In the genomic region with DNA sequence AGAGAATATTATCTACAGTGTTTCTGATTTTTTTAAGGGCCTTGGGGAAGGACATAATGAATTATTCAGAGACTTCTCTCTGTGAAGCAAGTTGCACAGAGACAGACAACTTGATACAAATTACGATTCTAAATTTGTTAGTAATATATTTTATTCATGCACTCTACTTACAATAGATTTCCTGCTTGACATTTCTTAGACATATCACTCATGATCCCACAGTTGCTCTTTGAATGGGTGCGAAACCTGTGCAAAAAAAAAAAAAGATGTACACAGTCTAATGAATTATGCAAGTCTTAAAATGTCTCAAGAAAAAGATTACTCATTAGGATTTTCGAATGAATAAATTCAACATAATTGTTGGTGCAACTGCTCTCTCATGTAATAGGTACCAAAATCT, we compare ENCODE assay signal across 34 cellular contexts.
"Had no signal": no experiment of that assay in that cellular context is flagged by ENCODE, and none has a peak within 500 bp of the region (broad histone marks: within the 10 kb centered on the region; RNA-seq: fewer than 3 reads in every experiment).

No MANE protein-coding gene starts in this region.

- H3K4me3 ChIP-seq: cardiac muscle cell, PC-9 had no signal

- H2AFZ ChIP-seq: PC-9 had no signal

- ATAC-seq: activated CD8-positive, alpha-beta T cell treated with anti-CD3 and anti-CD28 coated beads, Interleukin-2, amount 10 ng/mL, durations not matched to agents 7 days and 5 days; Right ventricle myocardium inferior; SK-N-SH treated with all-trans-retinoic acid at 6 μM for 48 hours had no signal

- H3K36me3 ChIP-seq: brain microvascular endothelial cell, cardiac muscle cell, WERI-Rb-1 had no signal

- H3K27ac Mint-ChIP-seq: activated CD4-positive, alpha-beta T cell treated with anti-CD3 and anti-CD28 coated beads, Interleukin-2, amount 10 ng/mL, durations not matched to agents 24 days and 14 days; activated CD8-positive, alpha-beta T cell treated with anti-CD3 and anti-CD28 coated beads, Interleukin-2, amount 10 ng/mL, durations not matched to agents 7 days and 5 days; activated naive CD4-positive, alpha-beta T cell treated with anti-CD3 and anti-CD28 coated beads, Interleukin-2, amount 10 ng/mL, durations not matched to agents 7 days and 5 days; activated naive CD8-positive, alpha-beta T cell treated with anti-CD3 and anti-CD28 coated beads for 36 hours had no signal

- H3K4me2 ChIP-seq: KMS-11, PC-9 had no signal

- DNase-seq: activated CD4-positive, alpha-beta T cell treated with anti-CD3 and anti-CD28 coated beads for 1 hour; activated CD4-positive, alpha-beta T cell treated with anti-CD3 and anti-CD28 coated beads, Interleukin-2, amount 10 ng/mL, durations not matched to agents 24 days and 14 days; activated CD4-positive, alpha-beta T cell treated with anti-CD3 and anti-CD28 coated beads, Interleukin-2, amount 50 U/mL, for 48 hours; activated CD4-positive, CD25-positive, alpha-beta regulatory T cell; activated CD8-positive, alpha-beta T cell treated with anti-CD3 and anti-CD28 coated beads, Interleukin-2, amount 10 ng/mL, durations not matched to agents 7 days and 5 days; activated gamma-delta T cell treated with Interleukin-2 at 50 U/mL for 16 hours; activated naive CD4-positive, alpha-beta T cell treated with anti-CD3 and anti-CD28 coated beads, Interleukin-2, amount 10 ng/mL, durations not matched to agents 7 days and 5 days; activated naive CD8-positive, alpha-beta T cell treated with anti-CD3 and anti-CD28 coated beads for 36 hours; amniotic stem cell; aorta; brain microvascular endothelial cell; MM.1S; MV-4-11; NCI-H1092; NCI-H1436 treated with DMSO at 0.1 percent for 48 hours; NCI-H1694 treated with DMSO at 0.1 percent for 48 hours; NCI-H2029; NCI-H2171; NCI-H510A; NCI-H526; NCI-H748 treated with DMSO at 0.1 percent for 48 hours; NK-92 treated with Interleukin-12 subunit alpha and Interleukin-12 subunit beta, amount 100 ng/mL, for 24 hours; PC-9; SIG-M5; SW 1271; T-helper 1 cell; T-helper 2 cell; T-helper 9 cell; WERI-Rb-1 had no signal

- H3K27me3 Mint-ChIP-seq: activated CD4-positive, alpha-beta T cell treated with anti-CD3 and anti-CD28 coated beads, Interleukin-2, amount 10 ng/mL, durations not matched to agents 24 days and 14 days; activated naive CD4-positive, alpha-beta T cell treated with anti-CD3 and anti-CD28 coated beads, Interleukin-2, amount 10 ng/mL, durations not matched to agents 7 days and 5 days; activated naive CD8-positive, alpha-beta T cell treated with anti-CD3 and anti-CD28 coated beads for 36 hours had no signal

- H3K27me3 ChIP-seq: brain microvascular endothelial cell, cardiac muscle cell had no signal

- H3K27ac ChIP-seq: brain microvascular endothelial cell, cardiac muscle cell, KMS-11, PC-9, RWPE1, WERI-Rb-1 had no signal

- H3K4me3 Mint-ChIP-seq: activated CD4-positive, alpha-beta T cell treated with anti-CD3 and anti-CD28 coated beads, Interleukin-2, amount 10 ng/mL, durations not matched to agents 24 days and 14 days; activated CD8-positive, alpha-beta T cell treated with anti-CD3 and anti-CD28 coated beads, Interleukin-2, amount 10 ng/mL, durations not matched to agents 7 days and 5 days; activated naive CD4-positive, alpha-beta T cell treated with anti-CD3 and anti-CD28 coated beads, Interleukin-2, amount 10 ng/mL, durations not matched to agents 7 days and 5 days; activated naive CD8-positive, alpha-beta T cell treated with anti-CD3 and anti-CD28 coated beads for 36 hours had no signal

- H3K9ac ChIP-seq: KMS-11 had no signal

- H3K9me3 Mint-ChIP-seq: activated CD4-positive, alpha-beta T cell treated with anti-CD3 and anti-CD28 coated beads, Interleukin-2, amount 10 ng/mL, durations not matched to agents 24 days and 14 days; activated naive CD4-positive, alpha-beta T cell treated with anti-CD3 and anti-CD28 coated beads, Interleukin-2, amount 10 ng/mL, durations not matched to agents 7 days and 5 days; activated naive CD8-positive, alpha-beta T cell treated with anti-CD3 and anti-CD28 coated beads for 36 hours had no signal
